In the genomic region with DNA sequence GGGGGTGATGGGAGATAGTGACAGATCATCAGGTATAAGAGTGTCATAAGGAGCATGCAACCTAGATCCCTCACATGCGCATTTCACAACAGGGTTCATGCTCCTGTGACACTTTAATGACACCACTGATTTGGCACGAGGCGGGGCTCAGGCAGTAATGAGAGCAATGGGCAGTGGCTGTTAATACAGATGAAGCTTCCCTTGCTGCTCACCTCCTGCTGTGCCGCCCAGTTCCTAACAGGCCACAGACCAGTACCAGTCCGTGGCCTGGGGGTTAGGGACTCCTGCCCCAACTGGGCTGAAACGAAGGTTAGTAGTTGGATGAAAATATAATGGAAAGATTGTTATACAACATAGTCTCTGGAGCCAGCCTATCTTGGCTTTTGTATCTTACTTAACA, we compare ENCODE assay signal across 38 cellular contexts.
"Had no signal": no experiment of that assay in that cellular context is flagged by ENCODE, and none has a peak within 500 bp of the region (broad histone marks: within the 10 kb centered on the region; RNA-seq: fewer than 3 reads in every experiment).

No MANE protein-coding gene starts in this region.

- H3K4me3 Mint-ChIP-seq: activated CD4-positive, alpha-beta memory T cell treated with anti-CD3 and anti-CD28 coated beads, Interleukin-2, amount 10 ng/mL, durations not matched to agents 7 days and 5 days; activated CD8-positive, alpha-beta memory T cell treated with anti-CD3 and anti-CD28 coated beads, Interleukin-2, amount 10 ng/mL, durations not matched to agents 7 days and 5 days; activated naive CD8-positive, alpha-beta T cell treated with anti-CD3 and anti-CD28 coated beads for 36 hours; activated T-cell treated with anti-CD3 and anti-CD28 coated beads, Interleukin-2, amount 50 U/mL, for 72 hours; activated T-helper 17 cell treated with anti-CD3 and anti-CD28 coated beads, Interleukin-2, amount 50 U/mL, for 72 hours; T-cell had no signal

- H3K27me3 Mint-ChIP-seq: activated CD4-positive, alpha-beta memory T cell treated with anti-CD3 and anti-CD28 coated beads, Interleukin-2, amount 10 ng/mL, durations not matched to agents 7 days and 5 days; activated CD8-positive, alpha-beta memory T cell treated with anti-CD3 and anti-CD28 coated beads, Interleukin-2, amount 10 ng/mL, durations not matched to agents 7 days and 5 days; activated naive CD8-positive, alpha-beta T cell treated with anti-CD3 and anti-CD28 coated beads for 36 hours; activated T-helper 17 cell treated with anti-CD3 and anti-CD28 coated beads, Interleukin-2, amount 50 U/mL, for 72 hours; T-cell had no signal

- H3K4me1 ChIP-seq: Peyer's patch had no signal

- H3K36me3 Mint-ChIP-seq: activated CD8-positive, alpha-beta memory T cell treated with anti-CD3 and anti-CD28 coated beads, Interleukin-2, amount 10 ng/mL, durations not matched to agents 7 days and 5 days; T-cell had no signal

- H3K9me3 Mint-ChIP-seq: activated T-cell treated with anti-CD3 and anti-CD28 coated beads, Interleukin-2, amount 50 U/mL, for 72 hours; activated T-helper 17 cell treated with anti-CD3 and anti-CD28 coated beads, Interleukin-2, amount 50 U/mL, for 72 hours; T-cell had no signal

- H3K27ac Mint-ChIP-seq: activated CD4-positive, alpha-beta memory T cell treated with anti-CD3 and anti-CD28 coated beads, Interleukin-2, amount 10 ng/mL, durations not matched to agents 7 days and 5 days; activated CD8-positive, alpha-beta memory T cell treated with anti-CD3 and anti-CD28 coated beads, Interleukin-2, amount 10 ng/mL, durations not matched to agents 7 days and 5 days; activated naive CD8-positive, alpha-beta T cell treated with anti-CD3 and anti-CD28 coated beads for 36 hours; activated T-cell treated with anti-CD3 and anti-CD28 coated beads, Interleukin-2, amount 50 U/mL, for 72 hours; T-cell had no signal

- H3K9me3 ChIP-seq: Peyer's patch had no signal

- H3K36me3 ChIP-seq: brain microvascular endothelial cell, Peyer's patch had no signal

- H3K4me3 ChIP-seq: Peyer's patch had no signal

- DNase-seq: activated CD4-positive, alpha-beta memory T cell treated with anti-CD3 and anti-CD28 coated beads, Interleukin-2, amount 10 ng/mL, durations not matched to agents 7 days and 5 days; activated CD4-positive, alpha-beta T cell treated with anti-CD3 and anti-CD28 coated beads for 1 hour; activated CD4-positive, alpha-beta T cell treated with anti-CD3 and anti-CD28 coated beads for 48 hours; activated CD4-positive, CD25-positive, alpha-beta regulatory T cell; activated CD8-positive, alpha-beta memory T cell treated with anti-CD3 and anti-CD28 coated beads for 24 hours; activated CD8-positive, alpha-beta memory T cell treated with anti-CD3 and anti-CD28 coated beads, Interleukin-2, amount 10 ng/mL, durations not matched to agents 7 days and 5 days; activated CD8-positive, alpha-beta memory T cell treated with anti-CD3 and anti-CD28 coated beads, Interleukin-2, amount 50 U/mL, for 48 hours; activated effector memory CD4-positive, alpha-beta T cell treated with anti-CD3 and anti-CD28 coated beads, Interleukin-2, amount 50 U/mL, for 16 hours; activated naive CD4-positive, alpha-beta T cell; activated naive CD4-positive, alpha-beta T cell treated with anti-CD3 and anti-CD28 coated beads, Interleukin-2, amount 50 U/mL, for 16 hours; activated naive CD8-positive, alpha-beta T cell treated with anti-CD3 and anti-CD28 coated beads for 36 hours; activated T-cell treated with anti-CD3 and anti-CD28 coated beads, Interleukin-2, amount 50 U/mL, for 72 hours; amniotic stem cell; aorta; brain microvascular endothelial cell; central memory CD4-positive, alpha-beta T cell; Kasumi-1; KG1; MM.1S; MV-4-11; NCI-H146; NCI-H187; NCI-H2081; NCI-H2171 treated with DMSO at 0.1 percent for 48 hours; NCI-H2227 treated with DMSO at 0.1 percent for 48 hours; NCI-H446; NCI-H510A treated with DMSO at 0.1 percent for 48 hours; NK-92 treated with Interleukin-12 subunit alpha and Interleukin-12 subunit beta, amount 100 ng/mL, for 24 hours; PC-3; Peyer's patch; RPMI8226; SIG-M5; T-cell; T-helper 2 cell; T-helper 9 cell had no signal

- H3K27ac ChIP-seq: brain microvascular endothelial cell, Peyer's patch, VCaP had no signal

- ATAC-seq: activated CD8-positive, alpha-beta memory T cell treated with anti-CD3 and anti-CD28 coated beads, Interleukin-2, amount 10 ng/mL, durations not matched to agents 7 days and 5 days; activated T-cell treated with anti-CD3 and anti-CD28 coated beads, Interleukin-2, amount 50 U/mL, for 72 hours; activated T-helper 17 cell treated with anti-CD3 and anti-CD28 coated beads, Interleukin-2, amount 50 U/mL, for 72 hours; PC-3; SK-N-SH treated with all-trans-retinoic acid at 6 μM for 48 hours; T-cell had no signal

- H3K4me1 Mint-ChIP-seq: activated CD4-positive, alpha-beta memory T cell treated with anti-CD3 and anti-CD28 coated beads, Interleukin-2, amount 10 ng/mL, durations not matched to agents 7 days and 5 days; activated CD8-positive, alpha-beta memory T cell treated with anti-CD3 and anti-CD28 coated beads, Interleukin-2, amount 10 ng/mL, durations not matched to agents 7 days and 5 days; activated T-helper 17 cell treated with anti-CD3 and anti-CD28 coated beads, Interleukin-2, amount 50 U/mL, for 72 hours; T-cell had no signal
